Comparison of ENCODE assay signal across 16 cellular contexts in the genomic region with DNA sequence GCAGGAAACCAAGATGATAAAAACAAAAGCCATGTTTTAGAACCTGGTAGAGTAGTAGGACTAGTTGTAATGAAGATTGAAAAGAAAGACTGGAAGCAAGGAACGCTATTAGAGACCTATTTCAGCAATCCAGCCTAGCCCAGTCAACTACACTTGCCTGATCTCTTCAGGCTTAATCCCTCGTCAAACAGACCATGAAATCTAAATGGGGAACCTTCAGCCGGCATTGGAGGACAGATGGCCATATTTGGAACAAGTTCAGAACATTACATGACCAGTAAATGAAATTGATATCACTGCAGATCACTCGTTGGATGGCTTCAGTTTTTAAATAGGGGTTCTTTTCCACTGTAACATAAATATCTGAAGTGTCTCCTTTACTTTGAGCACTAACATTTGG.
"Had no signal": no experiment of that assay in that cellular context is flagged by ENCODE, and none has a peak within 500 bp of the region (broad histone marks: within the 10 kb centered on the region; RNA-seq: fewer than 3 reads in every experiment).

No MANE protein-coding gene starts in this region.

- DNase-seq: activated CD4-positive, alpha-beta T cell treated with anti-CD3 and anti-CD28 coated beads for 48 hours; activated CD4-positive, CD25-positive, alpha-beta regulatory T cell; activated CD8-positive, alpha-beta T cell treated with anti-CD3 and anti-CD28 coated beads for 36 hours; activated naive CD4-positive, alpha-beta T cell treated with Interleukin-2 at 50 U/mL for 16 hours; activated naive CD8-positive, alpha-beta T cell treated with anti-CD3 and anti-CD28 coated beads, Interleukin-2, amount 10 ng/mL, durations not matched to agents 7 days and 5 days; activated T-cell treated with anti-CD3 and anti-CD28 coated beads, Interleukin-2, amount 50 U/mL, for 24 hours; amygdala; body of pancreas; erythroblast; hypothalamus; occipital lobe; posterior cingulate gyrus; stimulated activated CD8-positive, alpha-beta memory T cell treated with anti-CD3 and anti-CD28 coated beads, Interleukin-4, amount 100 ng/mL, for 48 hours; stimulated activated naive CD4-positive, alpha-beta T cell; T-helper 9 cell had no signal

- ATAC-seq: activated CD8-positive, alpha-beta T cell treated with anti-CD3 and anti-CD28 coated beads for 36 hours; body of pancreas; left lobe of liver had no signal
